ENCODE assay signal across 21 cellular contexts in the genomic region with DNA sequence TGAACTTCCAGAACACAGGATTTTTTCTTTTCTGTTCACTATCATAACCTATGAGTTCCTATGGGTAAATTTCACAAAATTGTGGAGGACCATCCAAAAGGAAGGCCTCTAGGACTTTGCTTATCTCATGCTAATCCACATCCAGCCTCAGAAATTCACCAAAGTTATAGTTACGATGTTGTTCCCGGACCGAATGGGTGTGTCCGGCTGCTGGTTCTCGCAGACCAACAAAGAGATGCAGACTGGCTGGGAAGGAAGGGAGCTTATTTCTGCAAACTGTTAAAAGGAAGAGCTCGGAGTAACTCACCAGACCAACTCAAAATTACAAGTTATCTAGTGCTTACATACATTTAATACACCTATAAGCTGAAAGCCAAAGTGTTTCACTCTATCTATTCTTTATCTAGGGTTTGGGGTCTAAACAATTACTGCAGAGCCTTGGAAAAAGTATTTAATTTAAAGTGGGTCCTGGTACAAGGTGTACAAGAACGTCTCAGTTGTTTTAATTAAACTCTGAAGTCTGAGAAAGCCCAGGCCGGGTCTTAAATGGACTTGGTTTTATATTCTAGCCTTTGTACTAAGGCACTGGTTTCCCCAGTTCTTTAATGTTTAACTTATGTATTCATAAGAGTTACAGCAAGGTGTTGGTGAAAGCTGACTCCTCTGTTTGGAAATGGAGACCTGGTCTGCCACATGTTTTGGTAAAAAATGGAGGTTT.
"Had no signal": no experiment of that assay in that cellular context is flagged by ENCODE, and none has a peak within 500 bp of the region (broad histone marks: within the 10 kb centered on the region; RNA-seq: fewer than 3 reads in every experiment).

No MANE protein-coding gene starts in this region.

- H3K27me3 Mint-ChIP-seq: central memory CD8-positive, alpha-beta T cell; naive thymus-derived CD4-positive, alpha-beta T cell had no signal

- H3K4me1 ChIP-seq: heart right ventricle, pancreas, prostate gland, stomach, upper lobe of left lung, uterus had no signal

- H3K27ac ChIP-seq: heart right ventricle, pancreas, prostate gland, stomach, thoracic aorta, upper lobe of left lung, uterus had no signal

- H3K4me3 ChIP-seq: heart right ventricle, lung, pancreas, prostate gland, stomach, thoracic aorta, upper lobe of left lung, uterus had no signal

- H3K9me3 ChIP-seq: pancreas, prostate gland, stomach, thoracic aorta, upper lobe of left lung, uterus had no signal

- H3K4me1 Mint-ChIP-seq: central memory CD8-positive, alpha-beta T cell; naive thymus-derived CD4-positive, alpha-beta T cell; neural crest cell had no signal

- H3K36me3 ChIP-seq: heart right ventricle, pancreas, prostate gland, stomach, thoracic aorta, upper lobe of left lung, uterus had no signal

- H3K27me3 ChIP-seq: heart right ventricle, pancreas, stomach, upper lobe of left lung, uterus had no signal

- H3K4me3 Mint-ChIP-seq: central memory CD8-positive, alpha-beta T cell; naive thymus-derived CD4-positive, alpha-beta T cell; neural crest cell had no signal

- DNase-seq: effector memory CD4-positive, alpha-beta T cell; heart right ventricle; islet precursor cell; left ventricle myocardium superior; mesenchymal stem cell; midbrain; naive thymus-derived CD4-positive, alpha-beta T cell; occipital lobe; pancreas; retina; stimulated activated CD4-positive, alpha-beta T cell treated with anti-CD3 and anti-CD28 coated beads, Interleukin-12 subunit alpha, Interleukin-12 subunit beta, amount 100 ng/mL, for 4 hours; stimulated activated naive CD4-positive, alpha-beta T cell; stomach; substantia nigra; upper lobe of left lung; uterus had no signal

- H3K36me3 Mint-ChIP-seq: naive thymus-derived CD4-positive, alpha-beta T cell had no signal

- H3K27ac Mint-ChIP-seq: naive thymus-derived CD4-positive, alpha-beta T cell had no signal

- H3K9me3 Mint-ChIP-seq: neural crest cell had no signal
